In the genomic region with DNA sequence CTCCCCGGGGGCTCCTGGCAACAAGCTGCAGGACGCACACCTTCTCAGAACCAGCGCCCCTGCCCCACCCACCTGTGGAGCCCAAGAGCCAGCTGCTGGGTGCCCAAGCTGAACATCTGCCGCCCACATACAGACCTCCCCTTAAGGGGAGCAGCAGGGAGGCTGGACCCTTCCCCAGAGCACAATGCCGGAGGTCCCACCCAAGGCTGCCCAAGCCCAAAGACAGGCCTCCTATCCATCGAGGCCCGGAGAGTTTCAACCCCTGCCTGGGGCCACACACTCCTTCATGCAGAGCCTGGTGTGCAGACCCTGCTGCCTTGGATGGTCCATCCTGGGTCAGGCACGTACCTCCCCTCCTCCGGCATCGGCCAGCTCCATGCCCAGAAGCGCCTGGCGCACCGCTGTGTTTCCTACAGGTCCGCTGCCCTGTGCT, we compare ENCODE assay signal across 23 cellular contexts. TPM values are rescaled to one million over a fixed set of nuclear protein-coding genes. Genes with fewer than 3 reads are reported as not detected.
DNase-seq lines count a peak whose midpoint lies in the region; ATAC-seq lines count a peak whose summit lies in the region.
"Had no signal": no experiment of that assay in that cellular context is flagged by ENCODE, and none has a peak within 500 bp of the region (broad histone marks: within the 10 kb centered on the region; RNA-seq: fewer than 3 reads in every experiment).

No MANE protein-coding gene starts in this region.

- peak; percentile 36 for DNase-seq in activated effector memory CD4-positive, alpha-beta T cell treated with anti-CD3 and anti-CD28 coated beads, Interleukin-2, amount 50 U/mL, for 16 hours
- no peak for DNase-seq in activated effector memory CD4-positive, alpha-beta T cell treated with Interleukin-2 at 50 U/mL for 16 hours
- DNase-seq in cardiac septum (ENCODE audit: low spot score) (peak; percentile 75), posterior vena cava (ENCODE audit: low spot score) (peak; percentile 80), ureter (ENCODE audit: low spot score) (peak; percentile 35), OCI-M2 (lab: John Stamatoyannopoulos, UW; ENCODE audit: unreplicated experiment) (no peak), T-helper 9 cell (no peak)
- DNase-seq: activated CD4-positive, alpha-beta T cell treated with anti-CD3 and anti-CD28 coated beads for 4 hours; activated naive CD4-positive, alpha-beta T cell treated with Interleukin-2 at 50 U/mL for 16 hours; C1 segment of cervical spinal cord; cerebellar nuclear complex; effector CD4-positive, alpha-beta T cell; NCI-H1092 treated with DMSO at 0.1 percent for 48 hours; NCI-H2107; NCI-H510A; nephron progenitor cell had no signal

- ATAC-seq in HG02763 (IDR thresholded peaks at IDR 0.05; ENCODE audit: unreplicated experiment): no peak
- ATAC-seq: esophagus mucosa, HCT116 had no signal

- intact Hi-C loops in cardiac septum (cut with DNase I) (loop anchor here (5.0 kb wide), 2 partner anchors 46 to 84 kb away; partner anchors contain the start of gene VIPR2), posterior vena cava (cut with DNase I) (no loop called here)

RNA-seq across cellular contexts. Expression of gene VIPR2, which starts 48.7 kb away (rescaled TPM):
- 23.2 TPM for total RNA-seq in cardiac septum
- 1 to 10 TPM; 5.0 to 7.6 TPM for total RNA-seq in posterior vena cava
- total RNA-seq in ureter: 4.8 TPM
- total RNA-seq: A673, glomerular endothelial cell, LHCN-M2, RPMI7951 had no signal

Comparison
In these comparisons a context has a peak if more than half of its experiments do, and no peak if none do; other contexts are left out.
1. DNase-seq: peak in activated effector memory CD4-positive, alpha-beta T cell treated with anti-CD3 and anti-CD28 coated beads, Interleukin-2, amount 50 U/mL, for 16 hours (single experiment), cardiac septum (single experiment), posterior vena cava (single experiment) and ureter (single experiment); none in activated effector memory CD4-positive, alpha-beta T cell treated with Interleukin-2 at 50 U/mL for 16 hours (single experiment), OCI-M2 (single experiment) and T-helper 9 cell (single experiment).